ENCODE assay signal across 1 cellular context in the genomic region with DNA sequence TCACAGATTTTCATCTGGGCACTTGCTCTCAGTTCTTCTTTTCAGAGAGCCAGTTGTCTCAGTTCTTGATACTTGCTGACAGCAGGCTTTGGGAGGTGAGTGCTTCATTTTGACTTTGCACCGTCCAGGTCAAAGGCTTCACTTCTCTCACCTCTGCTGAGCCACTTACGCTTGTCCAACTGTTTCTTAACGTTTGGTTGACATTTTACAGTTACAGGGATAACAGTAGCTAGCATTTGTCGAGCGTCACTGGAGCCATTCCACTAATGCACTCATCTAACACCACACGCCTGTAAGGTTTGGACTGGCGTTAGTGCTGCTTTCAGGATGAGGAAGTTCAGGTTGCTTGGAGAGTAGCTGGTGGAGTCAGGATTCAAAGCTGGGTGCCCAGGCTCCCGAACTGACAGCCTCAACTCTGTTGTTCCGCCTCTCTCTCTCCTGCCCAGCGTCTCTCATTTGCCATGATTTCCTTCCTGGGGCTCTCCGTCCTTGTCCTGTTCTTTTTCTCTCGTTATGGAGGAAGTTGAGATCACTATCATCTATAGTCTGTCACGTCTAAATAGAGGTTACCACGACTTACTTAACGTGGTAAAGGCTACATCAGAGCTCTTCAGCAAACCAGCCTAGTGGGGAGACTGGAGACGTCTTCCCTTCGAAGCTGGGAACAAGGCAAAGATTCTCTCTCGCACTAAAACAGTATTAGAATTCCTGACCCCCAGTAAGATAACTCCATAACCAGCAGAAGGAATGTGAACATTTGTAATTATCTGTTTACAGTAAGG.
TF ChIP-seq lines count a peak whose summit lies in the region.

No MANE protein-coding gene starts in this region.

TF ChIP-seq in WTC11, 78 proteins besides CTCF, POLR2A, EP300 and RAD21 (continued from another document):
- TF ChIP-seq, protein P1, sequence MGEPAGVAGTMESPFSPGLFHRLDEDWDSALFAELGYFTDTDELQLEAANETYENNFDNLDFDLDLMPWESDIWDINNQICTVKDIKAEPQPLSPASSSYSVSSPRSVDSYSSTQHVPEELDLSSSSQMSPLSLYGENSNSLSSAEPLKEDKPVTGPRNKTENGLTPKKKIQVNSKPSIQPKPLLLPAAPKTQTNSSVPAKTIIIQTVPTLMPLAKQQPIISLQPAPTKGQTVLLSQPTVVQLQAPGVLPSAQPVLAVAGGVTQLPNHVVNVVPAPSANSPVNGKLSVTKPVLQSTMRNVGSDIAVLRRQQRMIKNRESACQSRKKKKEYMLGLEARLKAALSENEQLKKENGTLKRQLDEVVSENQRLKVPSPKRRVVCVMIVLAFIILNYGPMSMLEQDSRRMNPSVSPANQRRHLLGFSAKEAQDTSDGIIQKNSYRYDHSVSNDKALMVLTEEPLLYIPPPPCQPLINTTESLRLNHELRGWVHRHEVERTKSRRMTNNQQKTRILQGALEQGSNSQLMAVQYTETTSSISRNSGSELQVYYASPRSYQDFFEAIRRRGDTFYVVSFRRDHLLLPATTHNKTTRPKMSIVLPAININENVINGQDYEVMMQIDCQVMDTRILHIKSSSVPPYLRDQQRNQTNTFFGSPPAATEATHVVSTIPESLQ (CRISPR knock-in tag; IDR thresholded peaks at IDR 0.05) = no peak
- TF ChIP-seq GTF2I (CRISPR knock-in tag; conservative IDR thresholded peaks at IDR 0.05) = no peak
- no peak for TF ChIP-seq KAT7 (CRISPR knock-in tag; IDR thresholded peaks at IDR 0.05; ENCODE audit: borderline replicate concordance)
- no peak for TF ChIP-seq JUN (CRISPR knock-in tag; IDR thresholded peaks at IDR 0.05)
- TF ChIP-seq, protein P2, sequence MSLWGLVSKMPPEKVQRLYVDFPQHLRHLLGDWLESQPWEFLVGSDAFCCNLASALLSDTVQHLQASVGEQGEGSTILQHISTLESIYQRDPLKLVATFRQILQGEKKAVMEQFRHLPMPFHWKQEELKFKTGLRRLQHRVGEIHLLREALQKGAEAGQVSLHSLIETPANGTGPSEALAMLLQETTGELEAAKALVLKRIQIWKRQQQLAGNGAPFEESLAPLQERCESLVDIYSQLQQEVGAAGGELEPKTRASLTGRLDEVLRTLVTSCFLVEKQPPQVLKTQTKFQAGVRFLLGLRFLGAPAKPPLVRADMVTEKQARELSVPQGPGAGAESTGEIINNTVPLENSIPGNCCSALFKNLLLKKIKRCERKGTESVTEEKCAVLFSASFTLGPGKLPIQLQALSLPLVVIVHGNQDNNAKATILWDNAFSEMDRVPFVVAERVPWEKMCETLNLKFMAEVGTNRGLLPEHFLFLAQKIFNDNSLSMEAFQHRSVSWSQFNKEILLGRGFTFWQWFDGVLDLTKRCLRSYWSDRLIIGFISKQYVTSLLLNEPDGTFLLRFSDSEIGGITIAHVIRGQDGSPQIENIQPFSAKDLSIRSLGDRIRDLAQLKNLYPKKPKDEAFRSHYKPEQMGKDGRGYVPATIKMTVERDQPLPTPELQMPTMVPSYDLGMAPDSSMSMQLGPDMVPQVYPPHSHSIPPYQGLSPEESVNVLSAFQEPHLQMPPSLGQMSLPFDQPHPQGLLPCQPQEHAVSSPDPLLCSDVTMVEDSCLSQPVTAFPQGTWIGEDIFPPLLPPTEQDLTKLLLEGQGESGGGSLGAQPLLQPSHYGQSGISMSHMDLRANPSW (CRISPR knock-in tag; conservative IDR thresholded peaks at IDR 0.05; ENCODE audit: low read depth) = no peak
- TF ChIP-seq SOX15 (CRISPR knock-in tag; IDR thresholded peaks at IDR 0.05) = no peak
- TF ChIP-seq, protein P3, sequence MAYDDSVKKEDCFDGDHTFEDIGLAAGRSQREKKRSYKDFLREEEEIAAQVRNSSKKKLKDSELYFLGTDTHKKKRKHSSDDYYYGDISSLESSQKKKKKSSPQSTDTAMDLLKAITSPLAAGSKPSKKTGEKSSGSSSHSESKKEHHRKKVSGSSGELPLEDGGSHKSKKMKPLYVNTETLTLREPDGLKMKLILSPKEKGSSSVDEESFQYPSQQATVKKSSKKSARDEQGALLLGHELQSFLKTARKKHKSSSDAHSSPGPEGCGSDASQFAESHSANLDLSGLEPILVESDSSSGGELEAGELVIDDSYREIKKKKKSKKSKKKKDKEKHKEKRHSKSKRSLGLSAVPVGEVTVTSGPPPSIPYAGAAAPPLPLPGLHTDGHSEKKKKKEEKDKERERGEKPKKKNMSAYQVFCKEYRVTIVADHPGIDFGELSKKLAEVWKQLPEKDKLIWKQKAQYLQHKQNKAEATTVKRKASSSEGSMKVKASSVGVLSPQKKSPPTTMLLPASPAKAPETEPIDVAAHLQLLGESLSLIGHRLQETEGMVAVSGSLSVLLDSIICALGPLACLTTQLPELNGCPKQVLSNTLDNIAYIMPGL (CRISPR knock-in tag; IDR thresholded peaks at IDR 0.05) = no peak
- TF ChIP-seq, protein P4, sequence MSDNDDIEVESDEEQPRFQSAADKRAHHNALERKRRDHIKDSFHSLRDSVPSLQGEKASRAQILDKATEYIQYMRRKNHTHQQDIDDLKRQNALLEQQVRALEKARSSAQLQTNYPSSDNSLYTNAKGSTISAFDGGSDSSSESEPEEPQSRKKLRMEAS (CRISPR knock-in tag; IDR thresholded peaks at IDR 0.05) = no peak
- TF ChIP-seq, protein P5, sequence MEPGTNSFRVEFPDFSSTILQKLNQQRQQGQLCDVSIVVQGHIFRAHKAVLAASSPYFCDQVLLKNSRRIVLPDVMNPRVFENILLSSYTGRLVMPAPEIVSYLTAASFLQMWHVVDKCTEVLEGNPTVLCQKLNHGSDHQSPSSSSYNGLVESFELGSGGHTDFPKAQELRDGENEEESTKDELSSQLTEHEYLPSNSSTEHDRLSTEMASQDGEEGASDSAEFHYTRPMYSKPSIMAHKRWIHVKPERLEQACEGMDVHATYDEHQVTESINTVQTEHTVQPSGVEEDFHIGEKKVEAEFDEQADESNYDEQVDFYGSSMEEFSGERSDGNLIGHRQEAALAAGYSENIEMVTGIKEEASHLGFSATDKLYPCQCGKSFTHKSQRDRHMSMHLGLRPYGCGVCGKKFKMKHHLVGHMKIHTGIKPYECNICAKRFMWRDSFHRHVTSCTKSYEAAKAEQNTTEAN (CRISPR knock-in tag; IDR thresholded peaks at IDR 0.05) = no peak
- no peak for TF ChIP-seq ZNF423 (CRISPR knock-in tag; IDR thresholded peaks at IDR 0.05)
- TF ChIP-seq HMGA2 (CRISPR knock-in tag; IDR thresholded peaks at IDR 0.05) = no peak
